18 cellular contexts compared by ENCODE assay signal in genomic region chr11:133713406-133713805, GRCh38.
DNase-seq lines count a peak whose midpoint lies in the region; ATAC-seq and TF ChIP-seq lines count a peak whose summit lies in the region.
"Had no signal": no experiment of that assay in that cellular context is flagged by ENCODE, and none has a peak within 500 bp of the region (broad histone marks: within the 10 kb centered on the region; RNA-seq: fewer than 3 reads in every experiment).

No MANE protein-coding gene starts in this region.

- no peak overlapping the region for H3K4ac ChIP-seq in trophoblast cell (ENCODE audit: low read depth, low read length)

- H3K79me1 ChIP-seq in trophoblast cell (ENCODE audit: low read length), result peaks cover 31% of the 10 kb centered on the region

- no peak for ATAC-seq in T-cell (replicated peaks in 1 of 4)
- no peak for ATAC-seq in activated T-helper 17 cell treated with anti-CD3 and anti-CD28 coated beads, Interleukin-2, amount 50 U/mL, for 72 hours (replicated peaks)
- ATAC-seq: CD8-positive, alpha-beta T cell had no signal

- no peak overlapping the region for H3K4me3 Mint-ChIP-seq in T-cell
- no peak overlapping the region for H3K4me3 Mint-ChIP-seq in activated T-helper 17 cell treated with anti-CD3 and anti-CD28 coated beads, Interleukin-2, amount 50 U/mL, for 72 hours
- H3K4me3 Mint-ChIP-seq: CD4-positive, CD25-positive, alpha-beta regulatory T cell; CD8-positive, alpha-beta T cell; GM23338; HFFc6 had no signal

- H3K9me3 ChIP-seq in WERI-Rb-1 (ENCODE audit: severe bottlenecking) (no peaks in the 10 kb centered on the region), trophoblast cell (ENCODE audit: insufficient read depth, low read depth, low read length) (peaks cover 1% of the 10 kb centered on the region), BE2C (no peaks in the 10 kb centered on the region)
- H3K9me3 ChIP-seq: BLaER1, Caco-2, HAP-1 had no signal

- no peaks in the 10 kb centered on the region for H3K9me3 Mint-ChIP-seq in T-cell
- H3K9me3 Mint-ChIP-seq in activated T-helper 17 cell treated with anti-CD3 and anti-CD28 coated beads, Interleukin-2, amount 50 U/mL, for 72 hours, result no peaks in the 10 kb centered on the region
- H3K9me3 Mint-ChIP-seq: CD8-positive, alpha-beta T cell; GM23338 had no signal

- no peak overlapping the region for H3K18ac ChIP-seq in trophoblast cell (ENCODE audit: low read length)

- peaks cover 0 to 10% of the 10 kb centered on the region in 2 donors for H3K27me3 Mint-ChIP-seq in T-cell
- H3K27me3 Mint-ChIP-seq in activated T-helper 17 cell treated with anti-CD3 and anti-CD28 coated beads, Interleukin-2, amount 50 U/mL, for 72 hours, result peaks cover 13% of the 10 kb centered on the region
- H3K27me3 Mint-ChIP-seq: CD4-positive, CD25-positive, alpha-beta regulatory T cell had no signal

- H2BK5ac ChIP-seq in trophoblast cell (ENCODE audit: low read depth, low read length, poor library complexity), result no peak overlapping the region

- no peak overlapping the region for H3K14ac ChIP-seq in trophoblast cell (ENCODE audit: low read length)

- POLR2A ChIA-PET in T-cell (lab: Charles Lee), result no interaction called here

- TF ChIP-seq CTCF in WERI-Rb-1 (IDR thresholded peaks at IDR 0.05; ENCODE audit: low read depth, low read length) (no peak), coronary artery (IDR thresholded peaks at IDR 0.05) (no peak), BE2C (IDR thresholded peaks at IDR 0.05; ENCODE audit: low read depth, low read length) (no peak)

- H3K23ac ChIP-seq in trophoblast cell (ENCODE audit: low read length), result no peak overlapping the region

- no peak overlapping the region for H2AFZ ChIP-seq in trophoblast cell (ENCODE audit: insufficient read depth, low read length, poor library complexity)
- H2AFZ ChIP-seq: GM23338 had no signal

- H3K36me3 Mint-ChIP-seq in T-cell, result no peaks in the 10 kb centered on the region
- no peaks in the 10 kb centered on the region for H3K36me3 Mint-ChIP-seq in activated T-helper 17 cell treated with anti-CD3 and anti-CD28 coated beads, Interleukin-2, amount 50 U/mL, for 72 hours (ENCODE audit: low read depth)
- H3K36me3 Mint-ChIP-seq: CD4-positive, CD25-positive, alpha-beta regulatory T cell; CD8-positive, alpha-beta T cell had no signal

- H3K4me2 ChIP-seq in trophoblast cell (ENCODE audit: low read length), result no peak overlapping the region
- H3K4me2 ChIP-seq: BLaER1 had no signal

- DNase-seq in G401 (ENCODE audit: low spot score) (peak; percentile 75), WERI-Rb-1 (no peak), coronary artery (ENCODE audit: low spot score) (peak; percentile 22), trophoblast cell (no peak), T-cell (no peak), BE2C (no peak)
- DNase-seq: Caco-2; CD4-positive, CD25-positive, alpha-beta regulatory T cell; CD8-positive, alpha-beta T cell; DMS153; DND-41; GDM1; HFFc6 had no signal

- in situ Hi-C loops in G401 (cut with HindIII; ENCODE audit: low sequenced_read_pairs), result no loop called here

- H3K27me3 ChIP-seq in WERI-Rb-1 (ENCODE audit: insufficient read depth, low read depth, severe bottlenecking), result no peaks in the 10 kb centered on the region
- no peaks in the 10 kb centered on the region for H3K27me3 ChIP-seq in trophoblast cell (ENCODE audit: insufficient read depth, low read length)
- H3K27me3 ChIP-seq in BE2C, result peaks cover 61% of the 10 kb centered on the region
- H3K27me3 ChIP-seq: BLaER1 had no signal

- peak overlapping the region; percentile 59 for H2BK12ac ChIP-seq in trophoblast cell (ENCODE audit: low read length)

- no peak overlapping the region for H3K27ac Mint-ChIP-seq in T-cell
- H3K27ac Mint-ChIP-seq in activated T-helper 17 cell treated with anti-CD3 and anti-CD28 coated beads, Interleukin-2, amount 50 U/mL, for 72 hours, result no peak overlapping the region
- H3K27ac Mint-ChIP-seq: CD4-positive, CD25-positive, alpha-beta regulatory T cell; CD8-positive, alpha-beta T cell; GM23338; HFFc6 had no signal

- WGBS in trophoblast cell (ENCODE audit: extremely low coverage, insufficient coverage, insufficient read length), result no CpG with 5 or more reads among the region's 3 CpGs

- H4K8ac ChIP-seq in trophoblast cell (ENCODE audit: low read depth, low read length), result no peak overlapping the region

- H3K4me1 Mint-ChIP-seq in T-cell, result no peaks in the 10 kb centered on the region
- no peaks in the 10 kb centered on the region for H3K4me1 Mint-ChIP-seq in activated T-helper 17 cell treated with anti-CD3 and anti-CD28 coated beads, Interleukin-2, amount 50 U/mL, for 72 hours
- H3K4me1 Mint-ChIP-seq: CD4-positive, CD25-positive, alpha-beta regulatory T cell had no signal

- H3K27ac ChIP-seq in WERI-Rb-1 (peak overlapping the region; percentile 69), coronary artery (no peak overlapping the region), trophoblast cell (ENCODE audit: low read depth, low read length) (no peak overlapping the region)
- H3K27ac ChIP-seq: BLaER1, C4-2B had no signal

- H3K4me1 ChIP-seq in trophoblast cell (ENCODE audit: control insufficient read depth in 1 of 2, insufficient read depth in 2 of 2, low read length in 2 of 2) (peaks cover 15 to 20% of the 10 kb centered on the region in 2 experiments), BE2C (no peaks in the 10 kb centered on the region)
- H3K4me1 ChIP-seq: BLaER1, Caco-2, HAP-1 had no signal

- no peak overlapping the region for H3K9ac ChIP-seq in trophoblast cell (ENCODE audit: low read length)
- H3K9ac ChIP-seq: BLaER1 had no signal

- no peak overlapping the region for H4K12ac ChIP-seq in trophoblast cell (ENCODE audit: low read depth, low read length)

- H3K4me3 ChIP-seq in WERI-Rb-1 (ENCODE audit: low read depth, low read length) (no peak overlapping the region), coronary artery (no peak overlapping the region), trophoblast cell (ENCODE audit: low read depth, low read length) (no peak overlapping the region), BE2C (ENCODE audit: low read depth, low read length) (no peak overlapping the region)
- H3K4me3 ChIP-seq: BLaER1, GM23338, HAP-1 had no signal

- H4K91ac ChIP-seq in trophoblast cell (ENCODE audit: low read depth, low read length), result no peak overlapping the region

- peaks cover 2% of the 10 kb centered on the region for H3K79me2 ChIP-seq in trophoblast cell (ENCODE audit: control insufficient read depth, insufficient read depth, low read length, poor library complexity)

- H3K36me3 ChIP-seq in WERI-Rb-1 (no peaks in the 10 kb centered on the region), trophoblast cell (ENCODE audit: control insufficient read depth in 1 of 2, insufficient read depth in 2 of 2, low read length in 2 of 2) (no peaks in the 10 kb centered on the region), BE2C (no peaks in the 10 kb centered on the region)
- H3K36me3 ChIP-seq: BLaER1, HAP-1 had no signal

- H2AK5ac ChIP-seq in trophoblast cell (ENCODE audit: low read length), result no peak overlapping the region

- H2BK120ac ChIP-seq in trophoblast cell (ENCODE audit: insufficient read depth, low read length, poor library complexity), result peak overlapping the region; percentile 20

- CTCF ChIA-PET in T-cell (lab: Charles Lee), result no interaction called here

Comparison
In these comparisons a context has a peak if more than half of its experiments do, and no peak if none do; other contexts are left out.
1. DNase-seq: peak in G401 (single experiment) and coronary artery (single experiment); none in WERI-Rb-1 (single experiment), trophoblast cell (0 of 2), T-cell (0 of 34) and BE2C (single experiment).